16 cellular contexts compared by ENCODE assay signal in the genomic region with DNA sequence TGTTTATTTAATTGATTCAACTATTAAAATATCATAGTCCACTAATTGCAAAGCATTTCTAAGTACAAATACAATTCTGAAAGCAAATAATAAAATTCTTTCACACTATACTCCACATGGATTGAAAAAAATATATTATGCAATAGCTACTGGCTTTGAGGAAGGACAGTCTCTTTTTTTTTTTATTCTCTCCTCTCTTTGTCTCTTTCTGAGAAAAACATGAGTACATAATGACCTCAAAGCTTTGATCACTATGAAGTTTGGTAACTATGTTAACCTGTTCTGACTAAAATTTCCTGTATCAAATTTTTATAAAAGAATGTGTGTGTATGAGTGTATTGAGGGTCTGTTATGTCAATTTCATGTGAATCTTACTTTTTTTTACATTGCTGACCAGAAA.
A peak's percentile ranks its signal among the peaks of the same experiment; 100 is the strongest.
DNase-seq lines count a peak whose midpoint lies in the region; ATAC-seq, FAIRE-seq and TF ChIP-seq lines count a peak whose summit lies in the region.
"Had no signal": no experiment of that assay in that cellular context is flagged by ENCODE, and none has a peak within 500 bp of the region (broad histone marks: within the 10 kb centered on the region; RNA-seq: fewer than 3 reads in every experiment).

No MANE protein-coding gene starts in this region.

- ATAC-seq in A549 (peak in 1 of 2 experiments; percentile 23; a peak in 1 of 6 replicates), HG02610 (IDR thresholded peaks at IDR 0.05; ENCODE audit: unreplicated experiment) (no peak)
- ATAC-seq: HepG2, T-helper 17 cell had no signal

- TF ChIP-seq CTCF in A549 (IDR thresholded peaks at IDR 0.05) (no peak), esophagus muscularis mucosa (IDR thresholded peaks at IDR 0.05) (no peak)

- FAIRE-seq in A549 (lab: Jason Lieb, UNC): no peak
- FAIRE-seq: D721Med, HepG2 had no signal

- no peak for TF ChIP-seq EP300 in A549 (IDR thresholded peaks at IDR 0.05)
- no peak for TF ChIP-seq EP300 in esophagus muscularis mucosa (IDR thresholded peaks at IDR 0.05)

- H3K27ac ChIP-seq in A549 (peak overlapping the region in 1 of 2 experiments; percentile 79; a peak in 3 of 6 replicates), esophagus muscularis mucosa (replicated peaks in 1 of 4) (peak overlapping the region; percentile 84 to 86 (median 86)), muscle layer of colon (ENCODE audit: low read depth, low read length) (peak overlapping the region; percentile 61)
- H3K27ac ChIP-seq: cardiac muscle cell had no signal

- POLR2A ChIA-PET in A549 (lab: Yijun Ruan, JAX): interaction anchor here (0.6 to 1.4 kb wide), 3 partner anchors 47 to 96 kb away, joined by 4 to 8 read pairs (median 4); a partner anchor contains a TSS

- no peak for TF ChIP-seq POLR2A in A549 (IDR thresholded peaks at IDR 0.05; ENCODE audit: low read length)
- no peak for TF ChIP-seq POLR2A in esophagus muscularis mucosa (IDR thresholded peaks at IDR 0.05; ENCODE audit: low read depth)

- no peak for DNase-seq in A549 (ENCODE audit: low read depth in 1 of 2, low spot score in 1 of 2)
- peak; percentile 39 for DNase-seq in LHCN-M2 (ENCODE audit: low read depth)
- DNase-seq in esophagus muscularis mucosa (ENCODE audit: extremely low spot score): no peak
- DNase-seq in cerebellar nuclear complex (lab: John Stamatoyannopoulos, UW): no peak
- DNase-seq in retina: no peak
- no peak for DNase-seq in occipital lobe (lab: John Stamatoyannopoulos, UW)
- DNase-seq: activated CD4-positive, alpha-beta T cell treated with anti-CD3 and anti-CD28 coated beads for 1 hour; NCI-H1092; NCI-H82; stimulated activated naive CD4-positive, alpha-beta T cell treated with Interleukin-2 at 50 U/mL for 16 hours; T-helper 17 cell had no signal

- H3K4me3 ChIP-seq in A549: no peak overlapping the region
- peak overlapping the region in 3 of 4 donors; percentile 16 to 47 (median 42) for H3K4me3 ChIP-seq in esophagus muscularis mucosa
- H3K4me3 ChIP-seq in muscle layer of colon (ENCODE audit: low read depth in 1 of 2, low read length in 2 of 2): no peak overlapping the region
- H3K4me3 ChIP-seq: cardiac muscle cell had no signal

- peaks cover 31% of the 10 kb centered on the region for H3K4me1 ChIP-seq in A549
- H3K4me1 ChIP-seq in esophagus muscularis mucosa: peaks cover 4 to 74% (median 62%) of the 10 kb centered on the region in 4 donors
- H3K4me1 ChIP-seq in muscle layer of colon (ENCODE audit: insufficient read depth, low read length): peaks cover 12% of the 10 kb centered on the region

- H3K9ac ChIP-seq in muscle layer of colon (ENCODE audit: low read length): no peak overlapping the region

- peak overlapping the region; percentile 62 for H3K4me2 ChIP-seq in A549

- TF ChIP-seq RAD21 in A549 (conservative IDR thresholded peaks at IDR 0.05 in 1 of 2, IDR thresholded peaks at IDR 0.05 in 1 of 2): no peak

- CTCF ChIA-PET in A549 (lab: Yijun Ruan, JAX): interaction anchor here (0.6 to 1.8 kb wide), 3 partner anchors 9 to 45 kb away, joined by 3 read pairs; no protein-coding TSS in a partner anchor

- H3K27me3 ChIP-seq in esophagus muscularis mucosa: no peaks in the 10 kb centered on the region
- H3K27me3 ChIP-seq in muscle layer of colon (ENCODE audit: control insufficient read depth in 1 of 2, insufficient read depth in 2 of 2, low read length in 2 of 2): no peaks in the 10 kb centered on the region
- H3K27me3 ChIP-seq: cardiac muscle cell had no signal

- H3K9me3 ChIP-seq in A549 (no peaks in the 10 kb centered on the region), esophagus muscularis mucosa (no peaks in the 10 kb centered on the region), muscle layer of colon (ENCODE audit: low read length) (no peaks in the 10 kb centered on the region)

- intact Hi-C loops in esophagus muscularis mucosa (cut with DNase I): loop anchor here (5.0 kb wide), 1 partner anchor 98 kb away; a partner anchor contains a TSS

- H3K36me3 ChIP-seq in esophagus muscularis mucosa (no peaks in the 10 kb centered on the region), muscle layer of colon (ENCODE audit: insufficient read depth, low read length) (no peaks in the 10 kb centered on the region)
- H3K36me3 ChIP-seq: cardiac muscle cell had no signal

TF ChIP-seq in A549, 52 proteins besides CTCF, POLR2A, EP300 and RAD21:
- peak; percentile 54 to 66; a peak in 2 of 4 replicates for TF ChIP-seq CEBPB (IDR thresholded peaks at IDR 0.05)
- no peak for TF ChIP-seq RARB (CRISPR knock-in tag; IDR thresholded peaks at IDR 0.05)
TF ChIP-seq in A549: peak in this region for 1.

Comparison
In these comparisons a context has a peak if more than half of its experiments do, and no peak if none do; other contexts are left out.
1. H3K4me3 ChIP-seq: peak in esophagus muscularis mucosa (3 of 4); none in A549 (single experiment) and muscle layer of colon (0 of 2).